Comparison of ENCODE assay signal across 8 cellular contexts in genomic region chr5:178627259-178627598, GRCh38. TPM values are rescaled to one million over a fixed set of nuclear protein-coding genes. Genes with fewer than 3 reads are reported as not detected.
DNase-seq lines count a peak whose midpoint lies in the region; ATAC-seq, FAIRE-seq and TF ChIP-seq lines count a peak whose summit lies in the region.

No MANE protein-coding gene starts in this region.

- H3K79me2 ChIP-seq in astrocyte (ENCODE audit: insufficient read depth, low read length) = peaks cover 46% of the 10 kb centered on the region

- H4K20me1 ChIP-seq in astrocyte (ENCODE audit: insufficient read depth, low read length) = peaks cover 35% of the 10 kb centered on the region

- peak overlapping the region; percentile 67 for H3K4me3 Mint-ChIP-seq in astrocyte (ENCODE audit: unreplicated experiment)
- peak overlapping the region; percentile 90 for H3K4me3 Mint-ChIP-seq in memory B cell

- H3K4me1 Mint-ChIP-seq in astrocyte (ENCODE audit: low read depth, unreplicated experiment) (peaks cover 9% of the 10 kb centered on the region), memory B cell (peaks cover 24% of the 10 kb centered on the region)

- DNase-seq in left ventricle myocardium inferior (no peak), cardiac septum (ENCODE audit: low spot score) (no peak), astrocyte (ENCODE audit: low read depth) (no peak), memory B cell (ENCODE audit: low spot score in 2 of 2) (no peak), uterus (no peak), NCI-H1092 (lab: John Stamatoyannopoulos, UW) (no peak), activated gamma-delta T cell (lab: John Stamatoyannopoulos, UW) (no peak)
- no peak for DNase-seq in stimulated activated naive CD4-positive, alpha-beta T cell (lab: John Stamatoyannopoulos, UW)

- H3K4me1 ChIP-seq in left ventricle myocardium inferior (peaks cover 46% of the 10 kb centered on the region), astrocyte (ENCODE audit: insufficient read depth, low read length) (peaks cover 4% of the 10 kb centered on the region), uterus (peaks cover 0 to 6% of the 10 kb centered on the region in 2 donors)

- no peak for ATAC-seq in memory B cell (ENCODE audit: low read depth)

- TF ChIP-seq POLR2A in uterus (IDR thresholded peaks at IDR 0.05) = no peak

- intact Hi-C loops in left ventricle myocardium inferior (cut with micrococcal nuclease) (no loop called here), cardiac septum (cut with DNase I) (loop anchor here (5.0 to 10.0 kb wide), 4 partner anchors 105 to 395 kb away; partner anchors contain the start of genes ZNF354A, ZNF454 and ZNF879), uterus (cut with DNase I; ENCODE audit: low total_unique reads) (no loop called here)

- peak overlapping the region; percentile 82 for H3K4me2 ChIP-seq in astrocyte (ENCODE audit: low read length)

- no peaks in the 10 kb centered on the region for H3K27me3 Mint-ChIP-seq in astrocyte (ENCODE audit: low read depth, unreplicated experiment)
- no peaks in the 10 kb centered on the region for H3K27me3 Mint-ChIP-seq in memory B cell

- FAIRE-seq in astrocyte (lab: Jason Lieb, UNC) = no peak

- H3K9me3 ChIP-seq in left ventricle myocardium inferior (replicated peaks) (no peaks in the 10 kb centered on the region), astrocyte (ENCODE audit: insufficient read depth, low read depth, low read length) (no peaks in the 10 kb centered on the region), uterus (no peaks in the 10 kb centered on the region)

- H3K9me3 Mint-ChIP-seq in astrocyte (ENCODE audit: unreplicated experiment) (no peaks in the 10 kb centered on the region), memory B cell (peaks cover 2% of the 10 kb centered on the region)

- H3K36me3 Mint-ChIP-seq in astrocyte (ENCODE audit: low read depth, unreplicated experiment) (no peaks in the 10 kb centered on the region), memory B cell (peaks cover 8% of the 10 kb centered on the region)

- H2AFZ ChIP-seq in astrocyte (ENCODE audit: low read depth, low read length) = peak overlapping the region; percentile 92

- H3K27ac Mint-ChIP-seq in astrocyte (ENCODE audit: unreplicated experiment) (peak overlapping the region; percentile 60), memory B cell (peak overlapping the region; percentile 97)

- H3K27me3 ChIP-seq in left ventricle myocardium inferior (ENCODE audit: low read depth) = no peaks in the 10 kb centered on the region
- H3K27me3 ChIP-seq in astrocyte (ENCODE audit: insufficient read depth, low read length) = no peaks in the 10 kb centered on the region
- no peaks in the 10 kb centered on the region for H3K27me3 ChIP-seq in uterus

- H3K4me3 ChIP-seq in left ventricle myocardium inferior (peak overlapping the region; percentile 96), astrocyte (ENCODE audit: insufficient read depth, low read depth, low read length) (peak overlapping the region; percentile 65), uterus (peak overlapping the region; percentile 52 to 86)

- H3K36me3 ChIP-seq in left ventricle myocardium inferior (peaks cover 10% of the 10 kb centered on the region), astrocyte (ENCODE audit: insufficient read depth, low read length) (peaks cover 7% of the 10 kb centered on the region), uterus (no peaks in the 10 kb centered on the region)

- TF ChIP-seq CTCF in left ventricle myocardium inferior (IDR thresholded peaks at IDR 0.05; ENCODE audit: borderline replicate concordance) (no peak), astrocyte (IDR thresholded peaks at IDR 0.05; ENCODE audit: insufficient read depth, low read depth, low read length) (no peak), uterus (IDR thresholded peaks at IDR 0.05) (no peak)

- peak overlapping the region; percentile 97 for H3K9ac ChIP-seq in astrocyte (ENCODE audit: low read length)

- H3K27ac ChIP-seq in left ventricle myocardium inferior (replicated peaks) (peak overlapping the region; percentile 96), astrocyte (ENCODE audit: low read depth, low read length) (peak overlapping the region; percentile 64), uterus (peak overlapping the region; percentile 91 to 96)

RNA-seq across cellular contexts. Expression of gene CLK4, which starts 0.4 kb away (rescaled TPM):
- 20.0 TPM for total RNA-seq in left ventricle myocardium inferior
- 22.1 TPM for total RNA-seq in cardiac septum
- total RNA-seq in astrocyte = 15.4 and 16.5 TPM in 2 replicates
- 10 to 100 TPM; 23.6 to 72.3 (median 39.7) TPM for total RNA-seq in uterus

RNA-seq across cellular contexts. Expression of gene COL23A1, which starts 37.0 kb away (rescaled TPM):
- total RNA-seq in left ventricle myocardium inferior (27.4 TPM), cardiac septum (16.5 TPM), astrocyte (0.16 and 0.19 TPM in 2 replicates), uterus (1 to 10 TPM in 2 of 4 donors, under 1 TPM in 1, not detected in 1; 0.85 to 7.6 (median 2.0) TPM)
